Comparison of ENCODE assay signal across 15 cellular contexts in the genomic region with DNA sequence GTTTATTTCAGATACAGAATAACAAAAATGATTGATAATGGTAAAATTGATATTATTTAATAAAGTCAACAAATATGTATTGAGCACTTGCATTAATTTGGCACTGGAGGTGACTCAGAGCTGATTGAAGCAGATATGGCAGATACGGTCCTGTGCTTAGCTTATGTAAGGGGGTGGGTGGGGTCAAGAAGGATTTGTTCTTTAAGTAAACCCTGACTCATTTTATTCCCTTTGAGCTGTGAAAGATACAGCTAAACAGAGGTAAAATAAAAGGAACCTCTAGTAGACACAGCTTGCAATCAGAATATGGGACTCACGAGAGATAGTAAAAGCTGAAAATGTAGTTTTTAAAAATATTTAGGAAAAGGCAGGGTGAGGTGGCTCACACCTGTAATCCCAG.
DNase-seq lines count a peak whose midpoint lies in the region; ATAC-seq and TF ChIP-seq lines count a peak whose summit lies in the region.
"Had no signal": no experiment of that assay in that cellular context is flagged by ENCODE, and none has a peak within 500 bp of the region (broad histone marks: within the 10 kb centered on the region; RNA-seq: fewer than 3 reads in every experiment).

No MANE protein-coding gene starts in this region.

- no peaks in the 10 kb centered on the region for H3K36me3 ChIP-seq in trophoblast cell (ENCODE audit: control insufficient read depth in 1 of 2, insufficient read depth in 2 of 2, low read length in 2 of 2)
- H3K36me3 ChIP-seq: HAP-1 had no signal

- no CpG with 5 or more reads among the region's 2 CpGs for WGBS in trophoblast cell (ENCODE audit: extremely low coverage, insufficient coverage, insufficient read length)

- no peak overlapping the region for H3K9ac ChIP-seq in trophoblast cell (ENCODE audit: low read length)

- no peaks in the 10 kb centered on the region for H3K27me3 ChIP-seq in trophoblast cell (ENCODE audit: insufficient read depth, low read length)

- H2BK5ac ChIP-seq in trophoblast cell (ENCODE audit: low read depth, low read length, poor library complexity): no peak overlapping the region

- H4K8ac ChIP-seq in trophoblast cell (ENCODE audit: low read depth, low read length): no peak overlapping the region

- peaks cover 0 to 3% of the 10 kb centered on the region in 2 experiments for H3K4me1 ChIP-seq in trophoblast cell (ENCODE audit: control insufficient read depth in 1 of 2, insufficient read depth in 2 of 2, low read length in 2 of 2)
- H3K4me1 ChIP-seq: HAP-1 had no signal

- no peak overlapping the region for H3K23ac ChIP-seq in trophoblast cell (ENCODE audit: low read length)

- no peak overlapping the region for H3K14ac ChIP-seq in trophoblast cell (ENCODE audit: low read length)

- H3K79me1 ChIP-seq in trophoblast cell (ENCODE audit: low read length): peaks cover 1% of the 10 kb centered on the region

- no peak overlapping the region for H3K4me2 ChIP-seq in trophoblast cell (ENCODE audit: low read length)

- DNase-seq in NCI-H82 (lab: John Stamatoyannopoulos, UW) (peak; percentile 1), NCI-H82 treated with DMSO at 0.1 percent for 48 hours (lab: John Stamatoyannopoulos, UW; ENCODE audit: unreplicated experiment) (no peak), epithelial cell of esophagus (ENCODE audit: low read depth) (peak; percentile 85), iris pigment epithelial cell (ENCODE audit: low read depth) (peak; percentile 17), retinal pigment epithelial cell (ENCODE audit: low read depth) (peak; percentile 50), trophoblast cell (no peak)
- DNase-seq: CD8-positive, alpha-beta T cell; COR-L47; DND-41; GDM1 had no signal

- H2BK12ac ChIP-seq in trophoblast cell (ENCODE audit: low read length): no peak overlapping the region

- no peak overlapping the region for H3K4me3 ChIP-seq in epithelial cell of esophagus (ENCODE audit: low read length)
- H3K4me3 ChIP-seq in retinal pigment epithelial cell (ENCODE audit: low read length): no peak overlapping the region
- H3K4me3 ChIP-seq in trophoblast cell (ENCODE audit: low read depth, low read length): no peak overlapping the region
- H3K4me3 ChIP-seq: HAP-1 had no signal

- TF ChIP-seq CTCF in epithelial cell of esophagus (IDR thresholded peaks at IDR 0.05; ENCODE audit: insufficient read depth, low read depth, low read length, missing control alignments) (no peak), retinal pigment epithelial cell (conservative IDR thresholded peaks at IDR 0.05; ENCODE audit: low read depth, low read length) (no peak)

- no peak overlapping the region for H4K91ac ChIP-seq in trophoblast cell (ENCODE audit: low read depth, low read length)

- H3K4ac ChIP-seq in trophoblast cell (ENCODE audit: low read depth, low read length): no peak overlapping the region

- no peak for ATAC-seq in GM19395 (IDR thresholded peaks at IDR 0.05; ENCODE audit: unreplicated experiment)
- no peak for ATAC-seq in GM19328 (IDR thresholded peaks at IDR 0.05; ENCODE audit: unreplicated experiment)
- ATAC-seq: CD8-positive, alpha-beta T cell had no signal

- H4K12ac ChIP-seq in trophoblast cell (ENCODE audit: low read depth, low read length): no peak overlapping the region

- H3K79me2 ChIP-seq in trophoblast cell (ENCODE audit: control insufficient read depth, insufficient read depth, low read length, poor library complexity): no peaks in the 10 kb centered on the region

- no peak overlapping the region for H2AK5ac ChIP-seq in trophoblast cell (ENCODE audit: low read length)

- no peak overlapping the region for H2AFZ ChIP-seq in trophoblast cell (ENCODE audit: insufficient read depth, low read length, poor library complexity)

- H3K27ac ChIP-seq in trophoblast cell (ENCODE audit: low read depth, low read length): no peak overlapping the region
- H3K27ac ChIP-seq: 22Rv1, HL-60 had no signal

- H3K18ac ChIP-seq in trophoblast cell (ENCODE audit: low read length): no peak overlapping the region

- no peak overlapping the region for H2BK120ac ChIP-seq in trophoblast cell (ENCODE audit: insufficient read depth, low read length, poor library complexity)

- no peaks in the 10 kb centered on the region for H3K9me3 ChIP-seq in trophoblast cell (ENCODE audit: insufficient read depth, low read depth, low read length)
- H3K9me3 ChIP-seq: HAP-1 had no signal

Comparison
In these comparisons a context has a peak if more than half of its experiments do, and no peak if none do; other contexts are left out.
1. DNase-seq: peak in NCI-H82 (single experiment), epithelial cell of esophagus (single experiment), iris pigment epithelial cell (single experiment) and retinal pigment epithelial cell (single experiment); none in NCI-H82 treated with DMSO at 0.1 percent for 48 hours (single experiment) and trophoblast cell (0 of 2).